In genomic region chr16:30659507-30660423, GRCh38 we compare ENCODE assay signal across 1 cellular context.
A peak's percentile ranks its signal among the peaks of the same experiment; 100 is the strongest.
TF ChIP-seq lines count a peak whose summit lies in the region.

No MANE protein-coding gene starts in this region.

TF ChIP-seq in K562, 482 proteins besides CTCF, POLR2A, EP300 and RAD21 (continued from another document):
- TF ChIP-seq E4F1 (CRISPR knock-in tag; IDR thresholded peaks at IDR 0.05; ENCODE audit: borderline replicate concordance): no peak
- TF ChIP-seq HDAC6 (IDR thresholded peaks at IDR 0.05; ENCODE audit: low read depth, low read length): no peak
- TF ChIP-seq, protein P1, sequence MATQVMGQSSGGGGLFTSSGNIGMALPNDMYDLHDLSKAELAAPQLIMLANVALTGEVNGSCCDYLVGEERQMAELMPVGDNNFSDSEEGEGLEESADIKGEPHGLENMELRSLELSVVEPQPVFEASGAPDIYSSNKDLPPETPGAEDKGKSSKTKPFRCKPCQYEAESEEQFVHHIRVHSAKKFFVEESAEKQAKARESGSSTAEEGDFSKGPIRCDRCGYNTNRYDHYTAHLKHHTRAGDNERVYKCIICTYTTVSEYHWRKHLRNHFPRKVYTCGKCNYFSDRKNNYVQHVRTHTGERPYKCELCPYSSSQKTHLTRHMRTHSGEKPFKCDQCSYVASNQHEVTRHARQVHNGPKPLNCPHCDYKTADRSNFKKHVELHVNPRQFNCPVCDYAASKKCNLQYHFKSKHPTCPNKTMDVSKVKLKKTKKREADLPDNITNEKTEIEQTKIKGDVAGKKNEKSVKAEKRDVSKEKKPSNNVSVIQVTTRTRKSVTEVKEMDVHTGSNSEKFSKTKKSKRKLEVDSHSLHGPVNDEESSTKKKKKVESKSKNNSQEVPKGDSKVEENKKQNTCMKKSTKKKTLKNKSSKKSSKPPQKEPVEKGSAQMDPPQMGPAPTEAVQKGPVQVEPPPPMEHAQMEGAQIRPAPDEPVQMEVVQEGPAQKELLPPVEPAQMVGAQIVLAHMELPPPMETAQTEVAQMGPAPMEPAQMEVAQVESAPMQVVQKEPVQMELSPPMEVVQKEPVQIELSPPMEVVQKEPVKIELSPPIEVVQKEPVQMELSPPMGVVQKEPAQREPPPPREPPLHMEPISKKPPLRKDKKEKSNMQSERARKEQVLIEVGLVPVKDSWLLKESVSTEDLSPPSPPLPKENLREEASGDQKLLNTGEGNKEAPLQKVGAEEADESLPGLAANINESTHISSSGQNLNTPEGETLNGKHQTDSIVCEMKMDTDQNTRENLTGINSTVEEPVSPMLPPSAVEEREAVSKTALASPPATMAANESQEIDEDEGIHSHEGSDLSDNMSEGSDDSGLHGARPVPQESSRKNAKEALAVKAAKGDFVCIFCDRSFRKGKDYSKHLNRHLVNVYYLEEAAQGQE (CRISPR knock-in tag; IDR thresholded peaks at IDR 0.05; ENCODE audit: low read depth): no peak
- TF ChIP-seq, protein P2, sequence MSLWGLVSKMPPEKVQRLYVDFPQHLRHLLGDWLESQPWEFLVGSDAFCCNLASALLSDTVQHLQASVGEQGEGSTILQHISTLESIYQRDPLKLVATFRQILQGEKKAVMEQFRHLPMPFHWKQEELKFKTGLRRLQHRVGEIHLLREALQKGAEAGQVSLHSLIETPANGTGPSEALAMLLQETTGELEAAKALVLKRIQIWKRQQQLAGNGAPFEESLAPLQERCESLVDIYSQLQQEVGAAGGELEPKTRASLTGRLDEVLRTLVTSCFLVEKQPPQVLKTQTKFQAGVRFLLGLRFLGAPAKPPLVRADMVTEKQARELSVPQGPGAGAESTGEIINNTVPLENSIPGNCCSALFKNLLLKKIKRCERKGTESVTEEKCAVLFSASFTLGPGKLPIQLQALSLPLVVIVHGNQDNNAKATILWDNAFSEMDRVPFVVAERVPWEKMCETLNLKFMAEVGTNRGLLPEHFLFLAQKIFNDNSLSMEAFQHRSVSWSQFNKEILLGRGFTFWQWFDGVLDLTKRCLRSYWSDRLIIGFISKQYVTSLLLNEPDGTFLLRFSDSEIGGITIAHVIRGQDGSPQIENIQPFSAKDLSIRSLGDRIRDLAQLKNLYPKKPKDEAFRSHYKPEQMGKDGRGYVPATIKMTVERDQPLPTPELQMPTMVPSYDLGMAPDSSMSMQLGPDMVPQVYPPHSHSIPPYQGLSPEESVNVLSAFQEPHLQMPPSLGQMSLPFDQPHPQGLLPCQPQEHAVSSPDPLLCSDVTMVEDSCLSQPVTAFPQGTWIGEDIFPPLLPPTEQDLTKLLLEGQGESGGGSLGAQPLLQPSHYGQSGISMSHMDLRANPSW (CRISPR knock-in tag; IDR thresholded peaks at IDR 0.05): no peak
- TF ChIP-seq CEBPG (CRISPR knock-in tag; IDR thresholded peaks at IDR 0.05): no peak
- no peak for TF ChIP-seq CEBPG (tag; conservative IDR thresholded peaks at IDR 0.05 in 1 of 2, IDR thresholded peaks at IDR 0.05 in 1 of 2)
- no peak for TF ChIP-seq PHF21A (IDR thresholded peaks at IDR 0.05; ENCODE audit: borderline replicate concordance, low read depth)
- no peak for TF ChIP-seq EZH2 (IDR thresholded peaks at IDR 0.05; ENCODE audit: borderline replicate concordance, low read depth, low read length)
- TF ChIP-seq, protein P3, sequence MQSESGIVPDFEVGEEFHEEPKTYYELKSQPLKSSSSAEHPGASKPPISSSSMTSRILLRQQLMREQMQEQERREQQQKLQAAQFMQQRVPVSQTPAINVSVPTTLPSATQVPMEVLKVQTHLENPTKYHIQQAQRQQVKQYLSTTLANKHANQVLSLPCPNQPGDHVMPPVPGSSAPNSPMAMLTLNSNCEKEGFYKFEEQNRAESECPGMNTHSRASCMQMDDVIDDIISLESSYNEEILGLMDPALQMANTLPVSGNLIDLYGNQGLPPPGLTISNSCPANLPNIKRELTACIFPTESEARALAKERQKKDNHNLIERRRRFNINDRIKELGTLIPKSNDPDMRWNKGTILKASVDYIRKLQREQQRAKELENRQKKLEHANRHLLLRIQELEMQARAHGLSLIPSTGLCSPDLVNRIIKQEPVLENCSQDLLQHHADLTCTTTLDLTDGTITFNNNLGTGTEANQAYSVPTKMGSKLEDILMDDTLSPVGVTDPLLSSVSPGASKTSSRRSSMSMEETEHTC (IDR thresholded peaks at IDR 0.05): no peak
- peak; percentile 96 for TF ChIP-seq ZNF263 (CRISPR knock-in tag; IDR thresholded peaks at IDR 0.05; ENCODE audit: borderline replicate concordance)
- no peak for TF ChIP-seq NBN (IDR thresholded peaks at IDR 0.05; ENCODE audit: low read depth)
- TF ChIP-seq ZNF589 (CRISPR knock-in tag; IDR thresholded peaks at IDR 0.05; ENCODE audit: low read depth): no peak
- TF ChIP-seq, protein P4, sequence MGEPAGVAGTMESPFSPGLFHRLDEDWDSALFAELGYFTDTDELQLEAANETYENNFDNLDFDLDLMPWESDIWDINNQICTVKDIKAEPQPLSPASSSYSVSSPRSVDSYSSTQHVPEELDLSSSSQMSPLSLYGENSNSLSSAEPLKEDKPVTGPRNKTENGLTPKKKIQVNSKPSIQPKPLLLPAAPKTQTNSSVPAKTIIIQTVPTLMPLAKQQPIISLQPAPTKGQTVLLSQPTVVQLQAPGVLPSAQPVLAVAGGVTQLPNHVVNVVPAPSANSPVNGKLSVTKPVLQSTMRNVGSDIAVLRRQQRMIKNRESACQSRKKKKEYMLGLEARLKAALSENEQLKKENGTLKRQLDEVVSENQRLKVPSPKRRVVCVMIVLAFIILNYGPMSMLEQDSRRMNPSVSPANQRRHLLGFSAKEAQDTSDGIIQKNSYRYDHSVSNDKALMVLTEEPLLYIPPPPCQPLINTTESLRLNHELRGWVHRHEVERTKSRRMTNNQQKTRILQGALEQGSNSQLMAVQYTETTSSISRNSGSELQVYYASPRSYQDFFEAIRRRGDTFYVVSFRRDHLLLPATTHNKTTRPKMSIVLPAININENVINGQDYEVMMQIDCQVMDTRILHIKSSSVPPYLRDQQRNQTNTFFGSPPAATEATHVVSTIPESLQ (CRISPR knock-in tag; IDR thresholded peaks at IDR 0.05): no peak
- no peak for TF ChIP-seq MYC (IDR thresholded peaks at IDR 0.05; ENCODE audit: low read depth, low read length)
- TF ChIP-seq MYC (CRISPR knock-in tag; IDR thresholded peaks at IDR 0.05; ENCODE audit: borderline replicate concordance, low read depth): 0 out of 2 replicates have a peak, but pooled peaks have one; percentile 38
- no peak for TF ChIP-seq MEF2D (tag; conservative IDR thresholded peaks at IDR 0.05; ENCODE audit: low read depth)
- TF ChIP-seq ZNF184 (CRISPR knock-in tag; IDR thresholded peaks at IDR 0.05): no peak
- no peak for TF ChIP-seq FOXK1 (CRISPR knock-in tag; IDR thresholded peaks at IDR 0.05; ENCODE audit: borderline replicate concordance)
- peak; percentile 4; the same call in 1 of the 2 replicates for TF ChIP-seq POLR2G (IDR thresholded peaks at IDR 0.05; ENCODE audit: low read depth, low read length)
- no peak for TF ChIP-seq ZNF75A (CRISPR knock-in tag; IDR thresholded peaks at IDR 0.05)
- no peak for TF ChIP-seq TAF7 (tag; IDR thresholded peaks at IDR 0.05)
- no peak for TF ChIP-seq SP2 (IDR thresholded peaks at IDR 0.05; ENCODE audit: extremely low read depth, low read depth, low read length, poor library complexity, severe bottlenecking)
- 0 out of 2 replicates have a peak, but pooled peaks have one; percentile 13 for TF ChIP-seq ZKSCAN1 (IDR thresholded peaks at IDR 0.05; ENCODE audit: low read depth, low read length)
- TF ChIP-seq LEF1 (IDR thresholded peaks at IDR 0.05): no peak
- TF ChIP-seq, protein P5, sequence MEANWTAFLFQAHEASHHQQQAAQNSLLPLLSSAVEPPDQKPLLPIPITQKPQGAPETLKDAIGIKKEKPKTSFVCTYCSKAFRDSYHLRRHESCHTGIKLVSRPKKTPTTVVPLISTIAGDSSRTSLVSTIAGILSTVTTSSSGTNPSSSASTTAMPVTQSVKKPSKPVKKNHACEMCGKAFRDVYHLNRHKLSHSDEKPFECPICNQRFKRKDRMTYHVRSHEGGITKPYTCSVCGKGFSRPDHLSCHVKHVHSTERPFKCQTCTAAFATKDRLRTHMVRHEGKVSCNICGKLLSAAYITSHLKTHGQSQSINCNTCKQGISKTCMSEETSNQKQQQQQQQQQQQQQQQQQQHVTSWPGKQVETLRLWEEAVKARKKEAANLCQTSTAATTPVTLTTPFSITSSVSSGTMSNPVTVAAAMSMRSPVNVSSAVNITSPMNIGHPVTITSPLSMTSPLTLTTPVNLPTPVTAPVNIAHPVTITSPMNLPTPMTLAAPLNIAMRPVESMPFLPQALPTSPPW (CRISPR knock-in tag; IDR thresholded peaks at IDR 0.05): peak; percentile 77
- TF ChIP-seq, protein P6, sequence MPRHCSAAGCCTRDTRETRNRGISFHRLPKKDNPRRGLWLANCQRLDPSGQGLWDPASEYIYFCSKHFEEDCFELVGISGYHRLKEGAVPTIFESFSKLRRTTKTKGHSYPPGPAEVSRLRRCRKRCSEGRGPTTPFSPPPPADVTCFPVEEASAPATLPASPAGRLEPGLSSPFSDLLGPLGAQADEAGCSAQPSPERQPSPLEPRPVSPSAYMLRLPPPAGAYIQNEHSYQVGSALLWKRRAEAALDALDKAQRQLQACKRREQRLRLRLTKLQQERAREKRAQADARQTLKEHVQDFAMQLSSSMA (CRISPR knock-in tag; IDR thresholded peaks at IDR 0.05): no peak
- no peak for TF ChIP-seq ZFPM2 (CRISPR knock-in tag; IDR thresholded peaks at IDR 0.05)
- no peak for TF ChIP-seq ASH1L (IDR thresholded peaks at IDR 0.05; ENCODE audit: borderline replicate concordance, low read depth, partially characterized antibody)
- TF ChIP-seq, protein P7, sequence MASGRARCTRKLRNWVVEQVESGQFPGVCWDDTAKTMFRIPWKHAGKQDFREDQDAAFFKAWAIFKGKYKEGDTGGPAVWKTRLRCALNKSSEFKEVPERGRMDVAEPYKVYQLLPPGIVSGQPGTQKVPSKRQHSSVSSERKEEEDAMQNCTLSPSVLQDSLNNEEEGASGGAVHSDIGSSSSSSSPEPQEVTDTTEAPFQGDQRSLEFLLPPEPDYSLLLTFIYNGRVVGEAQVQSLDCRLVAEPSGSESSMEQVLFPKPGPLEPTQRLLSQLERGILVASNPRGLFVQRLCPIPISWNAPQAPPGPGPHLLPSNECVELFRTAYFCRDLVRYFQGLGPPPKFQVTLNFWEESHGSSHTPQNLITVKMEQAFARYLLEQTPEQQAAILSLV (tag; IDR thresholded peaks at IDR 0.05): no peak
- peak; percentile 60 for TF ChIP-seq RBFOX2 (IDR thresholded peaks at IDR 0.05; ENCODE audit: low read depth, low read length)
- peak; percentile 41; the same call in 1 of the 2 replicates for TF ChIP-seq SMAD4 (CRISPR knock-in tag; conservative IDR thresholded peaks at IDR 0.05)
- TF ChIP-seq CREBBP (IDR thresholded peaks at IDR 0.05; ENCODE audit: low read depth, low read length): no peak
